ENCODE assay signal across 8 cellular contexts in the genomic region with DNA sequence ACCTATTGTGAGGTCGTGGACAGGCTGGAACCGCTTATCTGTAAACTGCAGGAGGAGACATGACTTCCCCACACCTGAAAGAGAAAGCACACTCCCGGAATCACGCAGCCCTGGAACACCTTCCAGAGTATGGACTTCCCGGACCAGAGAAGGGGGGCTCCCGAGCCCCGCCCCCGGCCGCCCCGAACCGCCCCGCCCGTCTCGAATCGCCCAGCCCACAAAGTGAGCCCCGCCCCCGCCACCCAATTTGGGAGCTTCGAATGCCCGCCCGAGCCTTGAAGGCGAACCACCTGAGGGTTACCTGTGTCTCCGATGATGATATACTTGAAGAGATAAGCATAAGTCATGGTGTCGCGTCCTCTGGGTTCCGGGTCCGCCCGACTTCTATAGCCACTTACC. TPM values are rescaled to one million over a fixed set of nuclear protein-coding genes. Genes with fewer than 3 reads are reported as not detected.
DNase-seq lines count a peak whose midpoint lies in the region; ATAC-seq and TF ChIP-seq lines count a peak whose summit lies in the region.

No MANE protein-coding gene starts in this region.

- H3K23ac ChIP-seq in mesendoderm (ENCODE audit: low read length), result no peak overlapping the region

- peaks cover 3% of the 10 kb centered on the region for H3K79me1 ChIP-seq in mesendoderm (ENCODE audit: low read length)

- H2AK5ac ChIP-seq in mesendoderm (ENCODE audit: low read length), result no peak overlapping the region

- peak overlapping the region; percentile 92 for H3K9ac ChIP-seq in mesendoderm (ENCODE audit: low read length)

- no peak overlapping the region for H4K5ac ChIP-seq in mesendoderm (ENCODE audit: low read length)

- WGBS in mesendoderm (ENCODE audit: extremely low coverage, insufficient coverage, low lambda C conversion rate), result no CpG with 5 or more reads among the region's 27 CpGs

- no peak overlapping the region for H2BK120ac ChIP-seq in mesendoderm (ENCODE audit: low read depth, low read length)

- H4K8ac ChIP-seq in mesendoderm (ENCODE audit: low read depth, low read length), result no peak overlapping the region

- 0 out of 2 replicates have a peak, but pooled peaks have one; percentile 17 for TF ChIP-seq CTCF in 22Rv1 (IDR thresholded peaks at IDR 0.05)
- TF ChIP-seq CTCF in HL-60 (IDR thresholded peaks at IDR 0.05; ENCODE audit: insufficient read depth, low read length), result no peak
- TF ChIP-seq CTCF in WERI-Rb-1 (IDR thresholded peaks at IDR 0.05; ENCODE audit: low read depth, low read length), result no peak
- TF ChIP-seq CTCF in dorsolateral prefrontal cortex (IDR thresholded peaks at IDR 0.05 in 54 of 56, conservative IDR thresholded peaks at IDR 0.05 in 2 of 56; ENCODE audit: low read depth in 1 of 56, partially characterized antibody in 56 of 56), result no peak

- no peak overlapping the region for H2BK15ac ChIP-seq in mesendoderm (replicated peaks; ENCODE audit: low read depth)

- DNase-seq in HL-60 (ENCODE audit: low read depth in 1 of 2, low spot score in 1 of 2) (no peak), WERI-Rb-1 (no peak), dorsolateral prefrontal cortex (peak in 1 of 10 donors; percentile 78), mesendoderm (no peak)
- peak; percentile 87 for DNase-seq in stimulated activated CD8-positive, alpha-beta memory T cell treated with anti-CD3 and anti-CD28 coated beads, Interleukin-4, amount 100 ng/mL, for 48 hours

- H3K4me1 ChIP-seq in mesendoderm (ENCODE audit: control insufficient read depth, low read depth, low read length), result no peaks in the 10 kb centered on the region

- H3K4ac ChIP-seq in mesendoderm (ENCODE audit: low read depth, low read length), result no peak overlapping the region

- H3K9me3 ChIP-seq in WERI-Rb-1 (ENCODE audit: severe bottlenecking), result no peaks in the 10 kb centered on the region

- H3K27ac ChIP-seq in 22Rv1, result peak overlapping the region; percentile 85
- peak overlapping the region; percentile 61 for H3K27ac ChIP-seq in HL-60 (replicated peaks)
- H3K27ac ChIP-seq in WERI-Rb-1, result peak overlapping the region; percentile 71
- peak overlapping the region in 57 of 59 donors; percentile 41 to 92 (median 83) for H3K27ac ChIP-seq in dorsolateral prefrontal cortex
- H3K27ac ChIP-seq in mesendoderm (ENCODE audit: low read depth, low read length), result no peak overlapping the region

- no peak overlapping the region for H2BK5ac ChIP-seq in mesendoderm (ENCODE audit: low read length)

- intact Hi-C loops in dorsolateral prefrontal cortex (cut with DNase I), result loop anchor here (2.0 to 5.0 kb wide), 4 partner anchors 20 to 40 kb away; a partner anchor contains a TSS

- no peaks in the 10 kb centered on the region for H3K27me3 ChIP-seq in HL-60 (ENCODE audit: insufficient read depth, poor library complexity, severe bottlenecking)
- no peaks in the 10 kb centered on the region for H3K27me3 ChIP-seq in WERI-Rb-1 (ENCODE audit: insufficient read depth, low read depth, severe bottlenecking)
- H3K27me3 ChIP-seq in dorsolateral prefrontal cortex, result no peaks in the 10 kb centered on the region
- no peaks in the 10 kb centered on the region for H3K27me3 ChIP-seq in mesendoderm (ENCODE audit: insufficient read depth, low read length, poor library complexity)

- H3K79me2 ChIP-seq in mesendoderm (ENCODE audit: control insufficient read depth, insufficient read depth, low read length), result peaks cover 12% of the 10 kb centered on the region

- peak overlapping the region; percentile 62 for H3K18ac ChIP-seq in mesendoderm (ENCODE audit: low read length)

- no peak for ATAC-seq in GM18505 (IDR thresholded peaks at IDR 0.05; ENCODE audit: unreplicated experiment)
- no peak for ATAC-seq in HG02678 (IDR thresholded peaks at IDR 0.05; ENCODE audit: unreplicated experiment)

- H3K36me3 ChIP-seq in WERI-Rb-1, result peaks cover 17% of the 10 kb centered on the region
- no peaks in the 10 kb centered on the region for H3K36me3 ChIP-seq in mesendoderm (ENCODE audit: control insufficient read depth, insufficient read depth, low read length)

- H3K4me3 ChIP-seq in HL-60 (replicated peaks; ENCODE audit: insufficient read depth, low read length) (peak overlapping the region; percentile 96), WERI-Rb-1 (ENCODE audit: low read depth, low read length) (peak overlapping the region; percentile 99), dorsolateral prefrontal cortex (peak overlapping the region; percentile 62 to 99 (median 91)), mesendoderm (ENCODE audit: low read length) (peak overlapping the region; percentile 91)

- H3K4me2 ChIP-seq in mesendoderm (ENCODE audit: low read length), result peak overlapping the region; percentile 85

- peak overlapping the region; percentile 95 for H3K56ac ChIP-seq in mesendoderm (ENCODE audit: low read length)

- TF ChIP-seq POLR2A in GM18505 (IDR thresholded peaks at IDR 0.05; ENCODE audit: borderline replicate concordance, extremely low read depth, insufficient read depth, insufficient read length), result peak; percentile 61

RNA-seq across cellular contexts. Expression of a gene that starts 0.2 kb away (rescaled TPM):
- total RNA-seq in dorsolateral prefrontal cortex, result 10 to 100 TPM; 27.7 to 58.6 (median 42.6) TPM
- 12.2 TPM for polyA plus RNA-seq in mesendoderm (2013, experiment 1 of 2)
- 12.8 TPM for polyA plus RNA-seq in mesendoderm (2013, experiment 2 of 2)

RNA-seq across cellular contexts. Expression of a gene that starts 0.5 kb away (rescaled TPM):
- 100 to 1,000 TPM in 24 of 120 experiments, 10 to 100 TPM in 96; 64.5 to 139 (median 90.9) TPM for total RNA-seq in dorsolateral prefrontal cortex
- polyA plus RNA-seq in mesendoderm (2013, experiment 1 of 2), result 37.1 TPM
- 39.4 TPM for polyA plus RNA-seq in mesendoderm (2013, experiment 2 of 2)

RNA-seq across cellular contexts. Expression of a gene that starts 20.6 kb away (rescaled TPM):
- 100 to 1,000 TPM in 59 of 120 experiments, 10 to 100 TPM in 61; 81.7 to 123 (median 99.9) TPM for total RNA-seq in dorsolateral prefrontal cortex
- 48.8 TPM for polyA plus RNA-seq in mesendoderm (2013, experiment 1 of 2)
- 46.9 TPM for polyA plus RNA-seq in mesendoderm (2013, experiment 2 of 2)

RNA-seq across cellular contexts. Expression of a gene that starts 34.6 kb away (rescaled TPM):
- total RNA-seq in dorsolateral prefrontal cortex, result 10 to 100 TPM; 30.0 to 59.4 (median 43.7) TPM
- polyA plus RNA-seq in mesendoderm (2013, experiment 1 of 2), result 52.9 TPM
- polyA plus RNA-seq in mesendoderm (2013, experiment 2 of 2), result 52.6 TPM

RNA-seq across cellular contexts. Expression of a gene that starts 49.6 kb away (rescaled TPM):
- 10 to 100 TPM; 23.3 to 80.6 (median 42.7) TPM for total RNA-seq in dorsolateral prefrontal cortex
- 101 TPM for polyA plus RNA-seq in mesendoderm (2013, experiment 1 of 2)
- 101 TPM for polyA plus RNA-seq in mesendoderm (2013, experiment 2 of 2)
